1 cellular context compared by ENCODE assay signal in genomic region chr17:50478391-50479361, GRCh38.
TF ChIP-seq lines count a peak whose summit lies in the region.

Gene RSAD1 (plus strand): TSS chr17:50478860. CDS start chr17:50478885, 25 bp downstream.

TF ChIP-seq in K562, 482 proteins besides CTCF, POLR2A, EP300 and RAD21 (continued from another document and continues in another):
- TF ChIP-seq ZBTB11 (CRISPR knock-in tag; IDR thresholded peaks at IDR 0.05) (peak in 1 of 3 experiments; percentile 88; a peak in 2 of 6 replicates), ETV1 (tag; conservative IDR thresholded peaks at IDR 0.05; ENCODE audit: low read depth) (0 out of 2 replicates have a peak, but pooled peaks have one; percentile 21), RREB1 (CRISPR knock-in tag; IDR thresholded peaks at IDR 0.05) (peak; percentile 12; the same call in 1 of the 2 replicates), CHD7 (IDR thresholded peaks at IDR 0.05; ENCODE audit: low read depth, low read length) (no peak), ZKSCAN8 (CRISPR knock-in tag; IDR thresholded peaks at IDR 0.05) (no peak), KHSRP (IDR thresholded peaks at IDR 0.05) (no peak), HNRNPLL (IDR thresholded peaks at IDR 0.05; ENCODE audit: low read depth, low read length, poor library complexity, severe bottlenecking) (peak; percentile 97), CEBPB (tag; IDR thresholded peaks at IDR 0.05) (no peak), TEAD2 (tag; IDR thresholded peaks at IDR 0.05) (no peak), ZNF165 (CRISPR knock-in tag; IDR thresholded peaks at IDR 0.05; ENCODE audit: borderline replicate concordance) (no peak), SMAD4 (CRISPR knock-in tag; conservative IDR thresholded peaks at IDR 0.05) (peak; percentile 91; the same call in 1 of the 2 replicates), ZNF764 (CRISPR knock-in tag; IDR thresholded peaks at IDR 0.05; ENCODE audit: low read depth) (no peak), RBM39 (optimal IDR thresholded peaks at IDR 0.05; ENCODE audit: low read depth, low read length) (no peak), ZNF224 (CRISPR knock-in tag; IDR thresholded peaks at IDR 0.05) (no peak), XRCC4 (IDR thresholded peaks at IDR 0.05; ENCODE audit: extremely low read depth, insufficient read depth, insufficient read length) (no peak), SIX5 (IDR thresholded peaks at IDR 0.05; ENCODE audit: borderline replicate concordance in 1 of 2, insufficient read depth in 1 of 2, low read depth in 1 of 2, low read length in 2 of 2) (no peak), EP400 (IDR thresholded peaks at IDR 0.05) (peak; percentile 65), TEAD4 (IDR thresholded peaks at IDR 0.05; ENCODE audit: low read length) (no peak), TEAD4 (CRISPR knock-in tag; IDR thresholded peaks at IDR 0.05; ENCODE audit: borderline replicate concordance) (peak; percentile 67; the same call in 1 of the 2 replicates), ZNF518B (CRISPR knock-in tag; IDR thresholded peaks at IDR 0.05) (no peak), ZNF197 (CRISPR knock-in tag; IDR thresholded peaks at IDR 0.05; ENCODE audit: low read depth) (no peak), CEBPG (CRISPR knock-in tag; IDR thresholded peaks at IDR 0.05) (no peak), CEBPG (tag; conservative IDR thresholded peaks at IDR 0.05 in 1 of 2, IDR thresholded peaks at IDR 0.05 in 1 of 2) (no peak), MECOM (CRISPR knock-in tag; IDR thresholded peaks at IDR 0.05) (no peak), ATF2 (CRISPR knock-in tag; IDR thresholded peaks at IDR 0.05) (no peak), ZNF561 (CRISPR knock-in tag; conservative IDR thresholded peaks at IDR 0.05) (no peak), HIVEP1 (CRISPR knock-in tag; IDR thresholded peaks at IDR 0.05) (no peak), ZNF274 (IDR thresholded peaks at IDR 0.05; ENCODE audit: borderline replicate concordance, low read depth, low read length) (no peak; the same call in 1 of the 2 replicates), SMARCB1 (IDR thresholded peaks at IDR 0.05; ENCODE audit: insufficient read length, low read depth) (no peak), BDP1 (IDR thresholded peaks at IDR 0.05; ENCODE audit: insufficient read depth, insufficient read length) (no peak), PHF8 (IDR thresholded peaks at IDR 0.05; ENCODE audit: borderline replicate concordance, low read length) (peak; percentile 81), ZNF75A (CRISPR knock-in tag; IDR thresholded peaks at IDR 0.05) (no peak)
